ENCODE assay signal across 9 cellular contexts in genomic region chr20:34516038-34516873, GRCh38. TPM values are rescaled to one million over a fixed set of nuclear protein-coding genes. Genes with fewer than 3 reads are reported as not detected.
DNase-seq lines count a peak whose midpoint lies in the region; ATAC-seq, FAIRE-seq and TF ChIP-seq lines count a peak whose summit lies in the region.
"Had no signal": no experiment of that assay in that cellular context is flagged by ENCODE, and none has a peak within 500 bp of the region (broad histone marks: within the 10 kb centered on the region; RNA-seq: fewer than 3 reads in every experiment).

Gene DYNLRB1 (plus strand): TSS chr20:34516422. CDS start chr20:34516459, 37 bp downstream.

- peak; percentile 95 for FAIRE-seq in GM19239 (lab: Jason Lieb, UNC)
- FAIRE-seq: islet of Langerhans had no signal

- H3K9me3 ChIP-seq in BE2C = no peaks in the 10 kb centered on the region

- no peaks in the 10 kb centered on the region; the same call in 1 of the 2 replicates for H3K4me1 ChIP-seq in BE2C

- no peak for TF ChIP-seq CTCF in BE2C (IDR thresholded peaks at IDR 0.05; ENCODE audit: low read depth, low read length)

- H3K36me3 ChIP-seq in BE2C = peaks cover 11% of the 10 kb centered on the region; the same call in 1 of the 2 replicates

- peak within 1 kb of the TSS; percentile 95 for H3K27ac ChIP-seq in cingulate gyrus (ENCODE audit: low read depth, low read length)

- DNase-seq in BE2C (peak; percentile 98), GM19239 (ENCODE audit: insufficient read length, low spot score) (peak; percentile 75), NCI-H526 (lab: John Stamatoyannopoulos, UW) (peak; percentile 95 to 99), kidney tubule cell (ENCODE audit: low spot score) (peak; percentile 96)
- peak; percentile 97 for DNase-seq in activated CD4-positive, alpha-beta T cell treated with anti-CD3 and anti-CD28 coated beads for 48 hours
- DNase-seq in stimulated activated CD4-positive, alpha-beta T cell treated with anti-CD3 and anti-CD28 coated beads, Interleukin-1b, Interleukin-23, amount 100 ng/mL, for 1 hour (ENCODE audit: low read depth in 2 of 2) = peak; percentile 85 to 86

- peak within 1 kb of the TSS; percentile 94 for H3K4me3 ChIP-seq in BE2C (ENCODE audit: low read depth, low read length)

- peak; percentile 62 for ATAC-seq in HG03457 (IDR thresholded peaks at IDR 0.05; ENCODE audit: unreplicated experiment)

- H3K27me3 ChIP-seq in BE2C = no peaks in the 10 kb centered on the region

RNA-seq across cellular contexts. Expression of gene DYNLRB1, which starts in this region (rescaled TPM):
- 526 TPM for polyA plus RNA-seq in BE2C (2012; ENCODE audit: insufficient read depth, insufficient read length, low read depth)

Comparison
In these comparisons a context has a peak if more than half of its experiments do, and no peak if none do; other contexts are left out.
1. Peak in every context shown above with its lines: DNase-seq, ATAC-seq, H3K4me3 ChIP-seq and H3K27ac ChIP-seq.